8 cellular contexts compared by ENCODE assay signal in genomic region chr15:49154359-49154758, GRCh38. TPM values are rescaled to one million over a fixed set of nuclear protein-coding genes. Genes with fewer than 3 reads are reported as not detected.
DNase-seq lines count a peak whose midpoint lies in the region; ATAC-seq, FAIRE-seq and TF ChIP-seq lines count a peak whose summit lies in the region.

No MANE protein-coding gene starts in this region.

- H3K4me3 ChIP-seq in adipocyte (ENCODE audit: low read length) (peak overlapping the region; percentile 100), HepG2 (replicated peaks in 1 of 3; ENCODE audit: insufficient read depth in 1 of 3, low read depth in 2 of 3, low read length in 3 of 3) (peak overlapping the region; percentile 68 to 86 (median 82)), tibial nerve (peak overlapping the region; percentile 76 to 96 (median 88))

- H4K20me1 ChIP-seq in HepG2 (ENCODE audit: insufficient read depth, low read length): peaks cover 24% of the 10 kb centered on the region

- under 1% methylated on average over 8 of the region's 8 CpGs for WGBS in HepG2 (ENCODE audit: low lambda C conversion rate)
- WGBS in tibial nerve, 2 donors: 18% methylated on average over 8 of the region's 8 CpGs

- TF ChIP-seq RAD21 in HepG2 (CRISPR knock-in tag; IDR thresholded peaks at IDR 0.05): no peak

- H3K36me3 Mint-ChIP-seq in activated T-cell treated with anti-CD3 and anti-CD28 coated beads, Interleukin-2, amount 50 U/mL, for 24 hours (ENCODE audit: low read depth): peaks cover 51% of the 10 kb centered on the region

- no peaks in the 10 kb centered on the region for H3K9me3 Mint-ChIP-seq in activated T-cell treated with anti-CD3 and anti-CD28 coated beads, Interleukin-2, amount 50 U/mL, for 24 hours

- no peaks in the 10 kb centered on the region for H3K27me3 Mint-ChIP-seq in activated T-cell treated with anti-CD3 and anti-CD28 coated beads, Interleukin-2, amount 50 U/mL, for 24 hours

- TF ChIP-seq EP300 in HepG2 (IDR thresholded peaks at IDR 0.05; ENCODE audit: low read depth in 2 of 2, low read length in 2 of 2): no peak
- TF ChIP-seq EP300 in HepG2 (CRISPR knock-in tag; IDR thresholded peaks at IDR 0.05; ENCODE audit: borderline replicate concordance): no peak
- no peak for TF ChIP-seq EP300 in tibial nerve (IDR thresholded peaks at IDR 0.05)

- CTCF ChIA-PET in HepG2 (lab: Yijun Ruan, JAX; ENCODE audit: low intra/inter-chr PET ratio, low total read pairs): no interaction called here

- H3K4me1 ChIP-seq in adipocyte (ENCODE audit: control insufficient read depth, insufficient read depth, low read length) (peaks cover 40% of the 10 kb centered on the region), HepG2 (ENCODE audit: insufficient read depth, low read length) (peaks cover 31% of the 10 kb centered on the region), tibial nerve (peaks cover 3 to 76% (median 17%) of the 10 kb centered on the region in 4 donors)

- peak overlapping the region; percentile 99 for H3K27ac Mint-ChIP-seq in activated T-cell treated with anti-CD3 and anti-CD28 coated beads, Interleukin-2, amount 50 U/mL, for 24 hours

- no TSS peak for BruUV-seq in HepG2 (replicated peaks; lab: Mats Ljungman, UMichigan)

- no peak for TF ChIP-seq CTCF in HepG2 (CRISPR knock-in tag; IDR thresholded peaks at IDR 0.05)
- no peak for TF ChIP-seq CTCF in tibial nerve (IDR thresholded peaks at IDR 0.05)

- in situ Hi-C loops in HepG2 (cut with HindIII; ENCODE audit: extremely low pct_ligation_motif_present, low pct_unique_long_range_greater_than_20kb): no loop called here

- no peak overlapping the region for H2AFZ ChIP-seq in HepG2 (ENCODE audit: low read length)

- ATAC-seq in HepG2: no peak

- peaks cover 56% of the 10 kb centered on the region for H3K4me1 Mint-ChIP-seq in activated T-cell treated with anti-CD3 and anti-CD28 coated beads, Interleukin-2, amount 50 U/mL, for 24 hours (ENCODE audit: low read depth)

- peaks cover 72% of the 10 kb centered on the region for H3K79me2 ChIP-seq in HepG2 (ENCODE audit: insufficient read depth, low read length)

- H3K9ac ChIP-seq in adipocyte (ENCODE audit: low read length) (peak overlapping the region; percentile 97), HepG2 (ENCODE audit: insufficient read depth, low read depth, low read length) (peak overlapping the region; percentile 88)

- FAIRE-seq in HepG2 (lab: Jason Lieb, UNC): no peak
- FAIRE-seq in GM12892 (lab: Jason Lieb, UNC): no peak

- peak overlapping the region; percentile 99 for H3K4me3 Mint-ChIP-seq in activated T-cell treated with anti-CD3 and anti-CD28 coated beads, Interleukin-2, amount 50 U/mL, for 24 hours

- H3K27me3 ChIP-seq in adipocyte (replicated peaks; ENCODE audit: control insufficient read depth, insufficient read depth, low read length): no peaks in the 10 kb centered on the region
- H3K27me3 ChIP-seq in HepG2 (ENCODE audit: control insufficient read depth in 1 of 2, insufficient read depth in 2 of 2, low read length in 2 of 2): no peaks in the 10 kb centered on the region; a peak in 1 of 5 replicates
- H3K27me3 ChIP-seq in tibial nerve: no peaks in the 10 kb centered on the region

- peaks cover 6% of the 10 kb centered on the region for H3K36me3 ChIP-seq in adipocyte (ENCODE audit: control insufficient read depth, insufficient read depth, low read length, severe bottlenecking)
- no peaks in the 10 kb centered on the region for H3K36me3 ChIP-seq in HepG2 (replicated peaks in 1 of 2; ENCODE audit: control insufficient read depth in 1 of 2, insufficient read depth in 2 of 2, low read length in 2 of 2)
- no peaks in the 10 kb centered on the region for H3K36me3 ChIP-seq in tibial nerve

- POLR2A ChIA-PET in HepG2 (lab: Yijun Ruan, JAX): interaction anchor here (3.7 kb wide), 1 partner anchor 16 kb away, joined by 40 read pairs; the partner anchor contains the start of gene GALK2

- no peak for TF ChIP-seq POLR2A in HepG2 (IDR thresholded peaks at IDR 0.05; ENCODE audit: insufficient read depth in 1 of 2, low read depth in 2 of 2, low read length in 2 of 2)
- no peak for TF ChIP-seq POLR2A in tibial nerve (IDR thresholded peaks at IDR 0.05)
- no peak for TF ChIP-seq POLR2A in GM12892 (IDR thresholded peaks at IDR 0.05; ENCODE audit: low read depth, low read length)

- H3K4me2 ChIP-seq in HepG2 (ENCODE audit: low read depth, low read length): peak overlapping the region; percentile 84

- H3K27ac ChIP-seq in HepG2 (ENCODE audit: extremely low read length, insufficient read depth, low read length): peak overlapping the region; percentile 76
- peak overlapping the region; percentile 83 to 96 (median 92) for H3K27ac ChIP-seq in tibial nerve

- H3K9me3 ChIP-seq in adipocyte (ENCODE audit: control insufficient read depth, low read length) (no peaks in the 10 kb centered on the region), HepG2 (ENCODE audit: low read length) (no peaks in the 10 kb centered on the region), tibial nerve (no peaks in the 10 kb centered on the region)

- DNase-seq in activated T-cell treated with anti-CD3 and anti-CD28 coated beads, Interleukin-2, amount 50 U/mL, for 24 hours: no peak
- DNase-seq in activated T-cell treated with anti-CD3 and anti-CD28 coated beads, Interleukin-2, amount 50 U/mL, for 1 hour: no peak
- DNase-seq in adipocyte (ENCODE audit: low read depth): peak; percentile 52
- no peak for DNase-seq in HepG2 (ENCODE audit: low spot score)
- DNase-seq in tibial nerve (ENCODE audit: low spot score in 2 of 2): no peak
- DNase-seq in GM12892 (ENCODE audit: insufficient read length): no peak
- no peak for DNase-seq in NCI-H1105 treated with DMSO at 0.1 percent for 48 hours (lab: John Stamatoyannopoulos, UW)
- DNase-seq in glomerular visceral epithelial cell (ENCODE audit: extremely low spot score): no peak

- intact Hi-C loops in HepG2 (cut with micrococcal nuclease; ENCODE audit: unreplicated experiment): loop anchor here (2.0 kb wide), 2 partner anchors 16 to 70 kb away; partner anchors contain the start of gene GALK2

TF ChIP-seq in HepG2, 621 proteins besides CTCF, POLR2A, EP300 and RAD21 (continues in another document):
- no peak for TF ChIP-seq THAP7 (CRISPR knock-in tag; IDR thresholded peaks at IDR 0.05)

RNA-seq across cellular contexts. Expression of gene COPS2, which starts 1.0 kb away (rescaled TPM):
- total RNA-seq in HepG2 (2016; rRNA removed; fragmentation: Illumina TruSeq; extraction: Trizol): 66.3 and 138 TPM in 2 replicates
- 16.9 and 17.5 TPM in 2 replicates for total RNA-seq in HepG2 (2016; cell fraction: cytosol; rRNA removed; fragmentation: Illumina TruSeq; extraction: Trizol; ENCODE audit: low read depth)
- 67.4 and 133 TPM in 2 replicates for total RNA-seq in HepG2 (2016; cell fraction: insoluble cytoplasmic fraction; rRNA removed; fragmentation: Illumina TruSeq; extraction: Trizol)
- total RNA-seq in HepG2 (2016; cell fraction: membrane; rRNA removed; fragmentation: Illumina TruSeq; extraction: Trizol): 39.0 and 53.3 TPM in 2 replicates
- total RNA-seq in HepG2 (2016; cell fraction: nucleus; rRNA removed; fragmentation: Illumina TruSeq; extraction: Trizol): 49.0 and 49.9 TPM in 2 replicates
- 25.7 and 37.8 TPM in 2 replicates for polyA plus RNA-seq in HepG2 (2011; rRNA removed)
- 15.6 and 21.6 TPM in 2 replicates for polyA plus RNA-seq in HepG2 (2011; cell fraction: cytosol; rRNA removed)
- polyA plus RNA-seq in HepG2 (2011; cell fraction: nucleus; rRNA removed): 7.0 and 7.2 TPM in 2 replicates
- polyA plus RNA-seq in HepG2 (2012): 58.5 and 91.3 TPM in 2 replicates
- 14.3 and 14.8 TPM in 2 replicates for polyA plus RNA-seq in HepG2 (2016; cell fraction: cytosol; fragmentation: Illumina TruSeq; extraction: Trizol; ENCODE audit: low read depth)
- polyA plus RNA-seq in HepG2 (2016; cell fraction: insoluble cytoplasmic fraction; fragmentation: Illumina TruSeq; extraction: Trizol; ENCODE audit: low read depth): 152 and 162 TPM in 2 replicates
- polyA plus RNA-seq in HepG2 (2016; cell fraction: membrane; fragmentation: Illumina TruSeq; extraction: Trizol; ENCODE audit: low read depth): 29.6 and 29.9 TPM in 2 replicates
- 46.6 and 52.8 TPM in 2 replicates for polyA plus RNA-seq in HepG2 (2016; cell fraction: nucleus; fragmentation: Illumina TruSeq; extraction: Trizol; ENCODE audit: insufficient read depth, low read depth)
- polyA minus RNA-seq in HepG2 (2011; rRNA and poly(A)+ RNA removed; ENCODE audit: low replicate concordance): 8.9 and 27.8 TPM in 2 replicates
- 34.3 and 37.6 TPM in 2 replicates for polyA minus RNA-seq in HepG2 (2011; cell fraction: cytosol; rRNA and poly(A)+ RNA removed)
- 61.2 and 72.2 TPM in 2 replicates for polyA minus RNA-seq in HepG2 (2011; cell fraction: nucleus; rRNA and poly(A)+ RNA removed)
- total RNA-seq in tibial nerve: 10 to 100 TPM; 57.1 to 88.5 (median 67.7) TPM
- 66.4 TPM for polyA plus RNA-seq in GM12892 (2012; ENCODE audit: missing spikeins)

RNA-seq across cellular contexts. Expression of gene GALK2, which starts 15.7 kb away (rescaled TPM):
- total RNA-seq in HepG2 (2016; rRNA removed; fragmentation: Illumina TruSeq; extraction: Trizol) (32.8 and 45.5 TPM in 2 replicates), tibial nerve (10 to 100 TPM; 34.5 to 56.6 (median 47.4) TPM)
- 72.1 and 80.6 TPM in 2 replicates for total RNA-seq in HepG2 (2016; cell fraction: cytosol; rRNA removed; fragmentation: Illumina TruSeq; extraction: Trizol; ENCODE audit: low read depth)
- total RNA-seq in HepG2 (2016; cell fraction: insoluble cytoplasmic fraction; rRNA removed; fragmentation: Illumina TruSeq; extraction: Trizol): 34.2 and 46.1 TPM in 2 replicates
- total RNA-seq in HepG2 (2016; cell fraction: membrane; rRNA removed; fragmentation: Illumina TruSeq; extraction: Trizol): 33.4 and 33.6 TPM in 2 replicates
- total RNA-seq in HepG2 (2016; cell fraction: nucleus; rRNA removed; fragmentation: Illumina TruSeq; extraction: Trizol): 29.3 and 32.8 TPM in 2 replicates
- polyA plus RNA-seq in HepG2 (2011; rRNA removed): 15.5 and 17.6 TPM in 2 replicates
- polyA plus RNA-seq in HepG2 (2011; cell fraction: cytosol; rRNA removed): 17.8 and 18.0 TPM in 2 replicates
- 10.2 and 12.7 TPM in 2 replicates for polyA plus RNA-seq in HepG2 (2011; cell fraction: nucleus; rRNA removed)
- 11.5 and 15.3 TPM in 2 replicates for polyA plus RNA-seq in HepG2 (2012)
- 1.6 and 1.9 TPM in 2 replicates for polyA plus RNA-seq in HepG2 (2016; cell fraction: cytosol; fragmentation: Illumina TruSeq; extraction: Trizol; ENCODE audit: low read depth)
- polyA plus RNA-seq in HepG2 (2016; cell fraction: insoluble cytoplasmic fraction; fragmentation: Illumina TruSeq; extraction: Trizol; ENCODE audit: low read depth): 29.5 and 33.0 TPM in 2 replicates
- 4.7 and 5.0 TPM in 2 replicates for polyA plus RNA-seq in HepG2 (2016; cell fraction: membrane; fragmentation: Illumina TruSeq; extraction: Trizol; ENCODE audit: low read depth)
- 15.1 and 15.4 TPM in 2 replicates for polyA plus RNA-seq in HepG2 (2016; cell fraction: nucleus; fragmentation: Illumina TruSeq; extraction: Trizol; ENCODE audit: insufficient read depth, low read depth)
- 26.0 and 77.8 TPM in 2 replicates for polyA minus RNA-seq in HepG2 (2011; rRNA and poly(A)+ RNA removed; ENCODE audit: low replicate concordance)
- 18.2 and 19.0 TPM in 2 replicates for polyA minus RNA-seq in HepG2 (2011; cell fraction: cytosol; rRNA and poly(A)+ RNA removed)
- 41.5 and 42.8 TPM in 2 replicates for polyA minus RNA-seq in HepG2 (2011; cell fraction: nucleus; rRNA and poly(A)+ RNA removed)
- polyA plus RNA-seq in GM12892 (2012; ENCODE audit: missing spikeins): 16.6 TPM
